8 cellular contexts compared by ENCODE assay signal in genomic region chr11:76233936-76234703, GRCh38. TPM values are rescaled to one million over a fixed set of nuclear protein-coding genes. Genes with fewer than 3 reads are reported as not detected.
DNase-seq lines count a peak whose midpoint lies in the region; ATAC-seq and TF ChIP-seq lines count a peak whose summit lies in the region.

No MANE protein-coding gene starts in this region.

- TF ChIP-seq CTCF in GM06990 (IDR thresholded peaks at IDR 0.05; ENCODE audit: insufficient read depth, low read length, poor library complexity, severe bottlenecking): no peak

- DNase-seq in GM06990 (ENCODE audit: extremely low read depth, insufficient read length) (peak; percentile 65), T-cell (peak in 7 of 34 experiments; percentile 6 to 24 (median 12)), epidermal melanocyte (ENCODE audit: insufficient read length, low spot score) (peak; percentile 37), mucosa of gallbladder (ENCODE audit: low spot score) (peak; percentile 37), aorta (peak; percentile 82 to 88), NCI-H187 treated with DMSO at 0.1 percent for 48 hours (lab: John Stamatoyannopoulos, UW) (no peak), DMS153 treated with DMSO at 0.1 percent for 48 hours (lab: John Stamatoyannopoulos, UW; ENCODE audit: unreplicated experiment) (no peak)

- H3K27me3 ChIP-seq in GM06990 (replicated peaks; ENCODE audit: control insufficient read depth, insufficient read depth, low read length) (no peaks in the 10 kb centered on the region; the same call in 1 of the 2 replicates), aorta (ENCODE audit: control insufficient read depth in 1 of 2, insufficient read depth in 2 of 2, low read length in 1 of 2) (no peaks in the 10 kb centered on the region)

- POLR2A ChIA-PET in T-cell (lab: Charles Lee): interaction anchor here (0.6 to 1.3 kb wide), 3 partner anchors 25 to 26 kb away, joined by 3 to 4 read pairs (median 3); no protein-coding TSS in a partner anchor

- H3K27me3 Mint-ChIP-seq in T-cell: peaks cover 0 to 6% of the 10 kb centered on the region in 2 donors

- intact Hi-C loops in aorta (cut with DNase I): loop anchor here (2.0 kb wide), 1 partner anchor 25 kb away; no protein-coding TSS in a partner anchor

- ATAC-seq in HG02885 (IDR thresholded peaks at IDR 0.05; ENCODE audit: poor library complexity, unreplicated experiment) (peak; percentile 29), T-cell (replicated peaks in 1 of 4) (no peak), aorta (ENCODE audit: low FRiP score) (peak; percentile 72)

- peak overlapping the region; percentile 90 to 93 (median 93) for H3K4me3 Mint-ChIP-seq in T-cell

- CTCF ChIA-PET in T-cell (lab: Charles Lee): interaction anchor here (0.6 to 2.8 kb wide), 6 partner anchors 18 to 279 kb away, joined by 3 to 15 read pairs (median 8); no protein-coding TSS in a partner anchor

- H3K4me3 ChIP-seq in GM06990 (replicated peaks; ENCODE audit: low read depth, low read length) (peak overlapping the region; percentile 74), aorta (ENCODE audit: low read length in 2 of 2) (peak overlapping the region; percentile 45 to 68)

- peak overlapping the region; percentile 92 for H3K27ac Mint-ChIP-seq in T-cell

- H3K4me1 ChIP-seq in aorta (ENCODE audit: control insufficient read depth in 1 of 2, insufficient read depth in 2 of 2, low read length in 2 of 2): no peaks in the 10 kb centered on the region

- H3K4me1 Mint-ChIP-seq in T-cell: peaks cover 40 to 64% (median 54%) of the 10 kb centered on the region in 3 donors

- no peaks in the 10 kb centered on the region for H3K9me3 ChIP-seq in aorta (ENCODE audit: control insufficient read depth, low read length)

- H3K36me3 ChIP-seq in GM06990 (ENCODE audit: control insufficient read depth, insufficient read depth, low read length) (no peaks in the 10 kb centered on the region), aorta (ENCODE audit: control insufficient read depth in 1 of 2, insufficient read depth in 2 of 2, low read length in 1 of 2) (no peaks in the 10 kb centered on the region)

- peak overlapping the region in 1 of 2 donors; percentile 18 for H3K27ac ChIP-seq in aorta (ENCODE audit: low read depth in 1 of 2, low read length in 2 of 2)

- no peaks in the 10 kb centered on the region for H3K36me3 Mint-ChIP-seq in T-cell

- H3K9me3 Mint-ChIP-seq in T-cell: no peaks in the 10 kb centered on the region

- WGBS in aorta, 2 donors: 32 to 34% methylated on average over 17 of the region's 17 CpGs

RNA-seq across cellular contexts. Expression of gene WNT11, which starts 27.8 kb away (rescaled TPM):
- total RNA-seq in T-cell (1 to 10 TPM in 1 of 5 donors, under 1 TPM in 3, not detected in 1; 0.47 to 1.3 (median 0.89) TPM), mucosa of gallbladder (1.8 TPM), aorta (10 to 100 TPM in 1 of 2 donors, 1 to 10 TPM in 1; 7.4 to 30.0 TPM)
- under 1 TPM; 0.25 to 0.87 TPM for polyA plus RNA-seq in aorta

Comparison
In these comparisons a context has a peak if more than half of its experiments do, and no peak if none do; other contexts are left out.
1. DNase-seq: peak in GM06990 (single experiment), epidermal melanocyte (single experiment), mucosa of gallbladder (single experiment) and aorta (2 of 2); none in NCI-H187 treated with DMSO at 0.1 percent for 48 hours (single experiment) and DMS153 treated with DMSO at 0.1 percent for 48 hours (single experiment).
2. ATAC-seq: peak in HG02885 (single experiment) and aorta (single experiment); none in T-cell (0 of 4).